In genomic region chr10:109343293-109343692, GRCh38 we compare ENCODE assay signal across 20 cellular contexts.
DNase-seq lines count a peak whose midpoint lies in the region; ATAC-seq and TF ChIP-seq lines count a peak whose summit lies in the region.
"Had no signal": no experiment of that assay in that cellular context is flagged by ENCODE, and none has a peak within 500 bp of the region (broad histone marks: within the 10 kb centered on the region; RNA-seq: fewer than 3 reads in every experiment).

No MANE protein-coding gene starts in this region.

- H3K27ac ChIP-seq in colonic mucosa (no peak overlapping the region), transverse colon (no peak overlapping the region)
- H3K27ac ChIP-seq: psoas muscle, SJSA1, spleen had no signal

- 72% methylated on average over 1 of the region's 1 CpG; no CpG with 5 or more reads in 1 of the 2 donors for WGBS in transverse colon (ENCODE audit: low coverage in 1 of 2), 2 donors

- H3K4me1 ChIP-seq in colonic mucosa (no peaks in the 10 kb centered on the region), transverse colon (no peaks in the 10 kb centered on the region)
- H3K4me1 ChIP-seq: psoas muscle, SJSA1, spleen had no signal

- H3K9me3 Mint-ChIP-seq in WTC11, result peaks cover 5% of the 10 kb centered on the region
- H3K9me3 Mint-ChIP-seq: activated naive CD8-positive, alpha-beta T cell treated with anti-CD3 and anti-CD28 coated beads, Interleukin-2, amount 10 ng/mL, durations not matched to agents 7 days and 5 days; nephron progenitor cell had no signal

- no peaks in the 10 kb centered on the region for H3K9me3 ChIP-seq in colonic mucosa
- no peaks in the 10 kb centered on the region for H3K9me3 ChIP-seq in transverse colon
- H3K9me3 ChIP-seq: psoas muscle, SJSA1 had no signal

- H3K27me3 Mint-ChIP-seq in WTC11 (ENCODE audit: low read depth), result no peaks in the 10 kb centered on the region
- H3K27me3 Mint-ChIP-seq: activated naive CD8-positive, alpha-beta T cell treated with anti-CD3 and anti-CD28 coated beads, Interleukin-2, amount 10 ng/mL, durations not matched to agents 7 days and 5 days had no signal

- H3K4me3 ChIP-seq in kidney epithelial cell (ENCODE audit: low read depth, low read length) (no peak overlapping the region), colonic mucosa (no peak overlapping the region), transverse colon (no peak overlapping the region)
- H3K4me3 ChIP-seq: psoas muscle, SJSA1, spleen had no signal

- POLR2A ChIA-PET in WTC11 (lab: Charles Lee), result no interaction called here

- peak; percentile 8 for DNase-seq in ACHN
- peak; percentile 64 for DNase-seq in HS-5 (ENCODE audit: low read depth)
- peak; percentile 5 for DNase-seq in SW480 (ENCODE audit: low spot score)
- peak; percentile 84 for DNase-seq in kidney epithelial cell (ENCODE audit: low read depth)
- DNase-seq in colonic mucosa, result no peak
- DNase-seq in WTC11 (ENCODE audit: low spot score), result no peak
- DNase-seq in transverse colon, result no peak
- DNase-seq: activated CD4-positive, CD25-positive, alpha-beta regulatory T cell treated with anti-CD3 and anti-CD28 coated beads, Interleukin-2, amount 50 U/mL, for 72 hours; activated naive CD8-positive, alpha-beta T cell treated with anti-CD3 and anti-CD28 coated beads, Interleukin-2, amount 10 ng/mL, durations not matched to agents 7 days and 5 days; effector CD8-positive, alpha-beta T cell; KG1; NCI-H1417; NCI-H526; nephron progenitor cell; psoas muscle; spleen had no signal

- H3K4me3 Mint-ChIP-seq in WTC11, result no peak overlapping the region
- H3K4me3 Mint-ChIP-seq: activated naive CD8-positive, alpha-beta T cell treated with anti-CD3 and anti-CD28 coated beads, Interleukin-2, amount 10 ng/mL, durations not matched to agents 7 days and 5 days; CD14-positive monocyte; memory B cell; nephron progenitor cell had no signal

- no peak for TF ChIP-seq EP300 in transverse colon (IDR thresholded peaks at IDR 0.05; ENCODE audit: low read depth)

- H3K9ac ChIP-seq in colonic mucosa (ENCODE audit: low read depth in 2 of 2, low read length in 2 of 2), result no peak overlapping the region

- H3K4me1 Mint-ChIP-seq in WTC11, result no peaks in the 10 kb centered on the region
- H3K4me1 Mint-ChIP-seq: activated naive CD8-positive, alpha-beta T cell treated with anti-CD3 and anti-CD28 coated beads, Interleukin-2, amount 10 ng/mL, durations not matched to agents 7 days and 5 days; CD14-positive monocyte; memory B cell; nephron progenitor cell had no signal

- ATAC-seq in GM18511 (IDR thresholded peaks at IDR 0.05; ENCODE audit: unreplicated experiment) (no peak), WTC11 (no peak)
- ATAC-seq: psoas muscle had no signal

- no peaks in the 10 kb centered on the region for H3K36me3 ChIP-seq in kidney epithelial cell (ENCODE audit: control insufficient read depth, insufficient read depth, low read length)
- no peaks in the 10 kb centered on the region for H3K36me3 ChIP-seq in colonic mucosa
- peaks cover 0 to 2% (median 0%) of the 10 kb centered on the region in 4 donors for H3K36me3 ChIP-seq in transverse colon
- H3K36me3 ChIP-seq: SJSA1, spleen had no signal

- in situ Hi-C loops in ACHN (cut with HindIII; ENCODE audit: low pct_ligation_motif_present, low pct_unique_long_range_greater_than_20kb, low sequenced_read_pairs) (no loop called here), transverse colon (cut with MboI; ENCODE audit: low pct_ligation_motif_present in 1 of 4, low pct_unique_long_range_greater_than_20kb in 1 of 4, low sequenced_read_pairs in 3 of 4) (no loop called here)

- intact Hi-C loops in colonic mucosa (cut with DNase I) (no loop called here), transverse colon (cut with DNase I; ENCODE audit: low total_unique reads) (no loop called here)

- no peaks in the 10 kb centered on the region for H3K27me3 ChIP-seq in kidney epithelial cell (ENCODE audit: control insufficient read depth, insufficient read depth, low read length)
- H3K27me3 ChIP-seq in colonic mucosa, result no peaks in the 10 kb centered on the region
- no peaks in the 10 kb centered on the region for H3K27me3 ChIP-seq in transverse colon
- H3K27me3 ChIP-seq: SJSA1, spleen had no signal

- CTCF ChIA-PET in WTC11 (lab: Charles Lee), result no interaction called here

- no peak for TF ChIP-seq CTCF in kidney epithelial cell (IDR thresholded peaks at IDR 0.05; ENCODE audit: insufficient read depth, low read length, poor library complexity, severe bottlenecking)
- no peak for TF ChIP-seq CTCF in colonic mucosa (IDR thresholded peaks at IDR 0.05)
- TF ChIP-seq CTCF in WTC11 (IDR thresholded peaks at IDR 0.05), result no peak
- no peak for TF ChIP-seq CTCF in transverse colon (IDR thresholded peaks at IDR 0.05)

- no peak for TF ChIP-seq POLR2A in transverse colon (IDR thresholded peaks at IDR 0.05)

- H3K36me3 Mint-ChIP-seq in WTC11, result no peaks in the 10 kb centered on the region
- H3K36me3 Mint-ChIP-seq: activated naive CD8-positive, alpha-beta T cell treated with anti-CD3 and anti-CD28 coated beads, Interleukin-2, amount 10 ng/mL, durations not matched to agents 7 days and 5 days; CD14-positive monocyte; memory B cell had no signal

- no peak overlapping the region for H3K27ac Mint-ChIP-seq in WTC11
- H3K27ac Mint-ChIP-seq: activated naive CD8-positive, alpha-beta T cell treated with anti-CD3 and anti-CD28 coated beads, Interleukin-2, amount 10 ng/mL, durations not matched to agents 7 days and 5 days; CD14-positive monocyte; memory B cell; nephron progenitor cell had no signal

TF ChIP-seq in WTC11, 78 proteins besides CTCF, POLR2A, EP300 and RAD21:
- no peak for TF ChIP-seq AFF4 (CRISPR knock-in tag; IDR thresholded peaks at IDR 0.05; ENCODE audit: borderline replicate concordance)
- TF ChIP-seq ELF4 (CRISPR knock-in tag; IDR thresholded peaks at IDR 0.05; ENCODE audit: low read depth), result no peak
- TF ChIP-seq ATF1 (CRISPR knock-in tag; IDR thresholded peaks at IDR 0.05), result no peak
- no peak for TF ChIP-seq ZNF423 (CRISPR knock-in tag; IDR thresholded peaks at IDR 0.05)
- TF ChIP-seq MXD4 (CRISPR knock-in tag; IDR thresholded peaks at IDR 0.05; ENCODE audit: borderline replicate concordance), result no peak
TF ChIP-seq in WTC11: peak in this region for 0.

Comparison
In these comparisons a context has a peak if more than half of its experiments do, and no peak if none do; other contexts are left out.
1. DNase-seq: peak in ACHN (single experiment), HS-5 (single experiment), SW480 (single experiment) and kidney epithelial cell (single experiment); none in colonic mucosa (single experiment), WTC11 (single experiment) and transverse colon (single experiment).